Comparison of ENCODE assay signal across 8 cellular contexts in genomic region chr1:198157241-198157846, GRCh38. TPM values are rescaled to one million over a fixed set of nuclear protein-coding genes. Genes with fewer than 3 reads are reported as not detected.
DNase-seq lines count a peak whose midpoint lies in the region; ATAC-seq and TF ChIP-seq lines count a peak whose summit lies in the region.

No MANE protein-coding gene starts in this region.

- intact Hi-C loops in mammary epithelial cell (cut with micrococcal nuclease): loop anchor here (2.0 to 10.0 kb wide), 9 partner anchors 100 to 630 kb away; partner anchors contain the start of gene DENND1B

- H3K27ac ChIP-seq in ACC112 (ENCODE audit: low read depth, low read length) (peak overlapping the region; percentile 78), mammary epithelial cell (ENCODE audit: insufficient read depth, low read depth, low read length) (peak overlapping the region; percentile 93), skin epidermis (peak overlapping the region; percentile 93 to 99 (median 98))

- peak overlapping the region; percentile 94 for H3K4me2 ChIP-seq in mammary epithelial cell (ENCODE audit: insufficient read depth, low read depth, low read length)

- DNase-seq in NCI-H2171 treated with DMSO at 0.1 percent for 48 hours (lab: John Stamatoyannopoulos, UW) (peak; percentile 80), mammary epithelial cell (peak; percentile 93), iPS-NIHi11 (ENCODE audit: low spot score) (peak; percentile 78)

- H3K79me2 ChIP-seq in ACC112 (ENCODE audit: control insufficient read depth, insufficient read depth, low read length, unreplicated experiment) (peaks cover 62% of the 10 kb centered on the region), mammary epithelial cell (ENCODE audit: insufficient read depth, low read length) (peaks cover 55% of the 10 kb centered on the region)

- H3K27me3 ChIP-seq in ACC112 (ENCODE audit: insufficient read depth, low read length) (no peaks in the 10 kb centered on the region), mammary epithelial cell (ENCODE audit: insufficient read depth, low read length) (no peaks in the 10 kb centered on the region)

- WGBS in mammary epithelial cell (ENCODE audit: low coverage, missing lambda C conversion rate): 4% methylated on average over 16 of the region's 62 CpGs

- peak; percentile 47 for ATAC-seq in GM18867 (IDR thresholded peaks at IDR 0.05; ENCODE audit: unreplicated experiment)
- ATAC-seq in HG03135 (IDR thresholded peaks at IDR 0.05; ENCODE audit: unreplicated experiment): peak; percentile 38

- peak overlapping the region; percentile 87 for H2AFZ ChIP-seq in ACC112 (ENCODE audit: low read length, unreplicated experiment)
- peak overlapping the region; percentile 85 for H2AFZ ChIP-seq in mammary epithelial cell (ENCODE audit: low read depth, low read length)

- H3K9ac ChIP-seq in mammary epithelial cell (ENCODE audit: insufficient read depth, low read length): peak overlapping the region; percentile 96

- H3K4me3 ChIP-seq in ACC112 (ENCODE audit: low read depth, low read length) (peak overlapping the region; percentile 85), WI38 (ENCODE audit: low read depth, low read length) (peak overlapping the region; percentile 74), mammary epithelial cell (replicated peaks in 1 of 3; ENCODE audit: insufficient read depth in 1 of 3, low read depth in 2 of 3, low read length in 3 of 3) (peak overlapping the region; percentile 70 to 91 (median 81)), skin epidermis (peak overlapping the region; percentile 72 to 100 (median 96))

- no peaks in the 10 kb centered on the region for H4K20me1 ChIP-seq in mammary epithelial cell (ENCODE audit: insufficient read depth, low read length)

- TF ChIP-seq CTCF in WI38 (IDR thresholded peaks at IDR 0.05; ENCODE audit: low read depth, low read length) (no peak), mammary epithelial cell (conservative IDR thresholded peaks at IDR 0.05 in 1 of 2, IDR thresholded peaks at IDR 0.05 in 1 of 2; ENCODE audit: extremely low read depth in 1 of 2, insufficient read depth in 1 of 2, low read depth in 1 of 2, low read length in 2 of 2) (no peak)

- H3K36me3 ChIP-seq in ACC112 (ENCODE audit: insufficient read depth, low read length) (0 out of 2 replicates have a peak, but pooled peaks cover 3% of the 10 kb centered on the region), mammary epithelial cell (ENCODE audit: insufficient read depth, low read length) (no peaks in the 10 kb centered on the region)

- H3K9me3 ChIP-seq in mammary epithelial cell (replicated peaks; ENCODE audit: insufficient read depth, low read length): no peaks in the 10 kb centered on the region

- dilution Hi-C loops in mammary epithelial cell (cut with HindIII; ENCODE audit: low sequenced_read_pairs): no loop called here

- CTCF ChIA-PET in mammary epithelial cell (lab: Charles Lee; ENCODE audit: low non-redundant PET): no interaction called here

- in situ Hi-C loops in mammary epithelial cell (cut with MboI; ENCODE audit: low sequenced_read_pairs in 2 of 2): loop anchor here in 1 of 2 donors (25.0 kb wide), 1 partner anchor 305 kb away; no protein-coding TSS in a partner anchor

- H3K4me1 ChIP-seq in ACC112 (ENCODE audit: control insufficient read depth, insufficient read depth, low read length, unreplicated experiment) (peaks cover 55% of the 10 kb centered on the region), mammary epithelial cell (ENCODE audit: insufficient read depth, low read length) (peaks cover 22% of the 10 kb centered on the region)

- no TSS peak for BruUV-seq in mammary epithelial cell (replicated peaks; lab: Mats Ljungman, UMichigan)

RNA-seq across cellular contexts. Expression of gene NEK7, which starts 0.5 kb away (rescaled TPM):
- total RNA-seq in mammary epithelial cell: 10 to 100 TPM; 51.2 to 89.2 TPM
- polyA plus RNA-seq in mammary epithelial cell: 48.0 TPM
- 71.3 TPM for polyA minus RNA-seq in mammary epithelial cell

Comparison
In these comparisons a context has a peak if more than half of its experiments do, and no peak if none do; other contexts are left out.
1. Peak in every context shown above with its lines: DNase-seq, ATAC-seq, H3K4me3 ChIP-seq and H3K27ac ChIP-seq.